In genomic region chr7:5526190-5527037, GRCh38 we compare ENCODE assay signal across 1 cellular context.
TF ChIP-seq lines count a peak whose summit lies in the region.

No MANE protein-coding gene starts in this region.

TF ChIP-seq in HEK293, 187 proteins besides CTCF, POLR2A, EP300 and RAD21 (continued from another document and continues in another):
- TF ChIP-seq ZBTB10 (tag by site-specific recombination; IDR thresholded peaks at IDR 0.05) (peak; percentile 82), ZNF211 (tag by site-specific recombination; IDR thresholded peaks at IDR 0.05; ENCODE audit: low read depth) (no peak), ZNF394 (tag by site-specific recombination; IDR thresholded peaks at IDR 0.05; ENCODE audit: borderline replicate concordance) (no peak), ZNF701 (tag by site-specific recombination; IDR thresholded peaks at IDR 0.05) (no peak), ZSCAN16 (tag by site-specific recombination; IDR thresholded peaks at IDR 0.05) (no peak), ZNF423 (tag by site-specific recombination; IDR thresholded peaks at IDR 0.05) (no peak), PRDM2 (tag by site-specific recombination; IDR thresholded peaks at IDR 0.05; ENCODE audit: borderline replicate concordance) (no peak), SETDB1 (IDR thresholded peaks at IDR 0.05; ENCODE audit: insufficient read length, low read length) (no peak), ZNF488 (tag by site-specific recombination; IDR thresholded peaks at IDR 0.05) (no peak), ZNF600 (tag by site-specific recombination; IDR thresholded peaks at IDR 0.05) (peak; percentile 84), ZNF624 (tag by site-specific recombination; IDR thresholded peaks at IDR 0.05) (no peak), ZNF280D (tag by site-specific recombination; IDR thresholded peaks at IDR 0.05) (0 out of 2 replicates have a peak, but pooled peaks have one; percentile 24), ZNF132 (tag by site-specific recombination; IDR thresholded peaks at IDR 0.05; ENCODE audit: borderline replicate concordance) (no peak), ZNF610 (tag by site-specific recombination; IDR thresholded peaks at IDR 0.05; ENCODE audit: borderline replicate concordance) (no peak), ZNF501 (tag by site-specific recombination; IDR thresholded peaks at IDR 0.05) (peak; percentile 14; the same call in 1 of the 2 replicates), ZNF280C (tag by site-specific recombination; IDR thresholded peaks at IDR 0.05) (no peak), ZNF664 (tag by site-specific recombination; IDR thresholded peaks at IDR 0.05) (no peak), ZNF513 (tag by site-specific recombination; IDR thresholded peaks at IDR 0.05) (no peak), OSR2 (tag by site-specific recombination; IDR thresholded peaks at IDR 0.05) (peak; percentile 63), ZNF776 (tag by site-specific recombination; IDR thresholded peaks at IDR 0.05; ENCODE audit: borderline replicate concordance) (no peak), ZNF544 (tag by site-specific recombination; IDR thresholded peaks at IDR 0.05) (no peak), ZFP69B (tag by site-specific recombination; IDR thresholded peaks at IDR 0.05) (no peak), ZNF510 (tag by site-specific recombination; IDR thresholded peaks at IDR 0.05; ENCODE audit: insufficient replicate concordance) (no peak), ZNF140 (tag by site-specific recombination; IDR thresholded peaks at IDR 0.05) (no peak), ZBTB48 (tag by site-specific recombination; IDR thresholded peaks at IDR 0.05) (peak; percentile 40), SP7 (tag by site-specific recombination; IDR thresholded peaks at IDR 0.05) (0 out of 2 replicates have a peak, but pooled peaks have one; percentile 27), KLF8 (tag by site-specific recombination; IDR thresholded peaks at IDR 0.05) (no peak), ZNF174 (tag by site-specific recombination; IDR thresholded peaks at IDR 0.05) (no peak), ZNF704 (tag by site-specific recombination; IDR thresholded peaks at IDR 0.05) (no peak), ZNF514 (tag by site-specific recombination; IDR thresholded peaks at IDR 0.05) (no peak), ZNF48 (tag by site-specific recombination; IDR thresholded peaks at IDR 0.05) (no peak), ZXDB (tag by site-specific recombination; IDR thresholded peaks at IDR 0.05) (peak; percentile 34; the same call in 1 of the 2 replicates), ZNF37A (tag by site-specific recombination; IDR thresholded peaks at IDR 0.05) (no peak), ELK4 (IDR thresholded peaks at IDR 0.05; ENCODE audit: borderline replicate concordance, low read depth, low read length) (no peak), ZBTB44 (tag by site-specific recombination; IDR thresholded peaks at IDR 0.05) (peak; percentile 67), ZBTB6 (tag by site-specific recombination; IDR thresholded peaks at IDR 0.05) (0 out of 2 replicates have a peak, but pooled peaks have one; percentile 35)
